ENCODE assay signal across 1 cellular context in the genomic region with DNA sequence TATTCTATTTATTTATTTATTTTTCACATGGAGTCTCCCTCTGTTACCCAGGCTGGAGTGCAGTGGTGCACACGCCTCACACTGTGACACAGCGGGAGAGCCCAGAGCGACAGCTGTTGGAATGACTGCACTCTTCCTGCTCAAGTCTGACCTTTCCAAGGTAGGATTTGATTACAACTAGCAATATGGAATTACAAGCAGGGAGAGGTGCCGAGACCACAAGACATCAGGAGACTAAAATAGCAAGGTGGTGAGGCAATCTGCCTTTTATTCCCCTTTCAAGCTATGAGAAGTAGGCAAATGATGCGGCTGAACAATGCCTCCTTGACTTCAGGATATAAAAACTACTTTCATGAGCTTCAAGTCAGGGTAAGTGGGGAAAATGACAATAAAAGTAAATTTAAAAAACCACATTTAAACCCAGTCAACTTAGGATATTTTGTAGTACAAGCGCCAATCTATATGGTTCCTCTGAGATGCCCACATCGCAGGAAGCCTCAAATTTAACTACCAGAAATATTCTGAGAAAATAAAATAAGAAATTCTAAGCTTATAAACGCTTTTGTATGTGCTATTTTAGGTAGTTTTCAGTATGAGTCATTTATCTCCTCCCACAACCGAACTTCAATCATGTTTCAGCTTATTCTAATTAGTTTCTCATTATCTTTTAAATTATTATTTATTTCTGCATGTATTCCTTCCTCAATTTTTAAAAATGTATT.
A peak's percentile ranks its signal among the peaks of the same experiment; 100 is the strongest.
TF ChIP-seq lines count a peak whose summit lies in the region.

No MANE protein-coding gene starts in this region.

TF ChIP-seq in GM12878, 131 proteins besides CTCF, POLR2A, EP300 and RAD21 (continued from another document):
- TF ChIP-seq, protein P1, sequence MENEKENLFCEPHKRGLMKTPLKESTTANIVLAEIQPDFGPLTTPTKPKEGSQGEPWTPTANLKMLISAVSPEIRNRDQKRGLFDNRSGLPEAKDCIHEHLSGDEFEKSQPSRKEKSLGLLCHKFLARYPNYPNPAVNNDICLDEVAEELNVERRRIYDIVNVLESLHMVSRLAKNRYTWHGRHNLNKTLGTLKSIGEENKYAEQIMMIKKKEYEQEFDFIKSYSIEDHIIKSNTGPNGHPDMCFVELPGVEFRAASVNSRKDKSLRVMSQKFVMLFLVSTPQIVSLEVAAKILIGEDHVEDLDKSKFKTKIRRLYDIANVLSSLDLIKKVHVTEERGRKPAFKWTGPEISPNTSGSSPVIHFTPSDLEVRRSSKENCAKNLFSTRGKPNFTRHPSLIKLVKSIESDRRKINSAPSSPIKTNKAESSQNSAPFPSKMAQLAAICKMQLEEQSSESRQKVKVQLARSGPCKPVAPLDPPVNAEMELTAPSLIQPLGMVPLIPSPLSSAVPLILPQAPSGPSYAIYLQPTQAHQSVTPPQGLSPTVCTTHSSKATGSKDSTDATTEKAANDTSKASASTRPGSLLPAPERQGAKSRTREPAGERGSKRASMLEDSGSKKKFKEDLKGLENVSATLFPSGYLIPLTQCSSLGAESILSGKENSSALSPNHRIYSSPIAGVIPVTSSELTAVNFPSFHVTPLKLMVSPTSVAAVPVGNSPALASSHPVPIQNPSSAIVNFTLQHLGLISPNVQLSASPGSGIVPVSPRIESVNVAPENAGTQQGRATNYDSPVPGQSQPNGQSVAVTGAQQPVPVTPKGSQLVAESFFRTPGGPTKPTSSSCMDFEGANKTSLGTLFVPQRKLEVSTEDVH (IDR thresholded peaks at IDR 0.05; ENCODE audit: low read depth, partially characterized antibody) = no peak
- TF ChIP-seq ZNF217 (IDR thresholded peaks at IDR 0.05) (0 out of 2 replicates have a peak, but pooled peaks have one; percentile 45), ZNF274 (IDR thresholded peaks at IDR 0.05; ENCODE audit: insufficient read depth, insufficient read length) (no peak), CREM (IDR thresholded peaks at IDR 0.05; ENCODE audit: low read depth) (no peak), MTA3 (IDR thresholded peaks at IDR 0.05; ENCODE audit: borderline replicate concordance, low read length) (no peak), ASH2L (IDR thresholded peaks at IDR 0.05; ENCODE audit: borderline replicate concordance, low read depth) (no peak), MEF2A (IDR thresholded peaks at IDR 0.05; ENCODE audit: insufficient read depth, low read depth, low read length) (peak; percentile 91), JUND (IDR thresholded peaks at IDR 0.05; ENCODE audit: low read depth, low read length) (no peak), PAX8 (IDR thresholded peaks at IDR 0.05) (no peak), MTA2 (IDR thresholded peaks at IDR 0.05; ENCODE audit: low read depth) (0 out of 2 replicates have a peak, but pooled peaks have one; percentile 30), PBX3 (IDR thresholded peaks at IDR 0.05; ENCODE audit: insufficient replicate concordance, low read depth, low read length) (no peak), PAX5 (IDR thresholded peaks at IDR 0.05; ENCODE audit: borderline replicate concordance, low read depth, low read length) (no peak), RAD51 (IDR thresholded peaks at IDR 0.05) (no peak), ZBED1 (IDR thresholded peaks at IDR 0.05; ENCODE audit: borderline replicate concordance) (no peak), SMC3 (IDR thresholded peaks at IDR 0.05; ENCODE audit: borderline replicate concordance, low read length) (no peak), STAT1 (conservative IDR thresholded peaks at IDR 0.05) (no peak), RELA (IDR thresholded peaks at IDR 0.05; ENCODE audit: borderline replicate concordance, partially characterized antibody) (no peak)
- TF ChIP-seq, protein P2, sequence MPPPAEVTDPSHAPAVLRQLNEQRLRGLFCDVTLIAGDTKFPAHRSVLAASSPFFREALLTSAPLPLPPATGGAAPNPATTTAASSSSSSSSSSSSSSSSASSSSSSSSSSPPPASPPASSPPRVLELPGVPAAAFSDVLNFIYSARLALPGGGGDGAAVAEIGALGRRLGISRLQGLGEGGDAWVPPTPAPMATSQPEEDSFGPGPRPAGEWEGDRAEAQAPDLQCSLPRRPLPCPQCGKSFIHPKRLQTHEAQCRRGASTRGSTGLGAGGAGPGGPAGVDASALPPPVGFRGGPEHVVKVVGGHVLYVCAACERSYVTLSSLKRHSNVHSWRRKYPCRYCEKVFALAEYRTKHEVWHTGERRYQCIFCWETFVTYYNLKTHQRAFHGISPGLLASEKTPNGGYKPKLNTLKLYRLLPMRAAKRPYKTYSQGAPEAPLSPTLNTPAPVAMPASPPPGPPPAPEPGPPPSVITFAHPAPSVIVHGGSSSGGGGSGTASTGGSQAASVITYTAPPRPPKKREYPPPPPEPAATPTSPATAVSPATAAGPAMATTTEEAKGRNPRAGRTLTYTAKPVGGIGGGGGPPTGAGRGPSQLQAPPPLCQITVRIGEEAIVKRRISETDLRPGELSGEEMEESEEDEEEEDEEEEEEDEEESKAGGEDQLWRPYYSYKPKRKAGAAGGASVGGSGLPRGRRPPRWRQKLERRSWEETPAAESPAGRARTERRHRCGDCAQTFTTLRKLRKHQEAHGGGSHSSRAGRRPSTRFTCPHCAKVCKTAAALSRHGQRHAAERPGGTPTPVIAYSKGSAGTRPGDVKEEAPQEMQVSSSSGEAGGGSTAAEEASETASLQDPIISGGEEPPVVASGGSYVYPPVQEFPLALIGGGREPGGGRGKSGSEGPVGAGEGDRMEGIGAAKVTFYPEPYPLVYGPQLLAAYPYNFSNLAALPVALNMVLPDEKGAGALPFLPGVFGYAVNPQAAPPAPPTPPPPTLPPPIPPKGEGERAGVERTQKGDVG (CRISPR knock-in tag; IDR thresholded peaks at IDR 0.05) = no peak
